Comparison of ENCODE assay signal across 11 cellular contexts in genomic region chr5:55364537-55365055, GRCh38. TPM values are rescaled to one million over a fixed set of nuclear protein-coding genes. Genes with fewer than 3 reads are reported as not detected.
DNase-seq lines count a peak whose midpoint lies in the region; ATAC-seq and TF ChIP-seq lines count a peak whose summit lies in the region.
"Had no signal": no experiment of that assay in that cellular context is flagged by ENCODE, and none has a peak within 500 bp of the region (broad histone marks: within the 10 kb centered on the region; RNA-seq: fewer than 3 reads in every experiment).

No MANE protein-coding gene starts in this region.

- peaks cover 25% of the 10 kb centered on the region for H3K36me3 Mint-ChIP-seq in activated naive CD8-positive, alpha-beta T cell
- H3K36me3 Mint-ChIP-seq in activated naive CD8-positive, alpha-beta T cell treated with anti-CD3 and anti-CD28 coated beads for 36 hours, result peaks cover 28% of the 10 kb centered on the region
- peaks cover 21 to 27% of the 10 kb centered on the region in 2 donors for H3K36me3 Mint-ChIP-seq in stimulated activated naive B cell treated with anti-CD40 and anti-IgM and Interleukin-4, amounts not matched to agents 10 μg/mL and 1 μg/mL and 100 μg/mL, for 72 hours

- no peak overlapping the region for H3K27ac ChIP-seq in coronary artery
- H3K27ac ChIP-seq: dorsolateral prefrontal cortex, psoas muscle had no signal

- H3K27ac Mint-ChIP-seq in activated naive CD8-positive, alpha-beta T cell, result peak overlapping the region; percentile 55
- H3K27ac Mint-ChIP-seq in activated naive CD8-positive, alpha-beta T cell treated with anti-CD3 and anti-CD28 coated beads for 36 hours, result no peak overlapping the region
- peak overlapping the region; percentile 79 for H3K27ac Mint-ChIP-seq in stimulated activated naive B cell treated with anti-CD40 and anti-IgM and Interleukin-4, amounts not matched to agents 10 μg/mL and 1 μg/mL and 100 μg/mL, for 72 hours

- no peak overlapping the region for H3K4me3 ChIP-seq in coronary artery
- H3K4me3 ChIP-seq: dorsolateral prefrontal cortex, psoas muscle had no signal

- H3K27me3 Mint-ChIP-seq in activated naive CD8-positive, alpha-beta T cell, result no peaks in the 10 kb centered on the region
- no peaks in the 10 kb centered on the region for H3K27me3 Mint-ChIP-seq in activated naive CD8-positive, alpha-beta T cell treated with anti-CD3 and anti-CD28 coated beads for 36 hours
- H3K27me3 Mint-ChIP-seq in stimulated activated naive B cell treated with anti-CD40 and anti-IgM and Interleukin-4, amounts not matched to agents 10 μg/mL and 1 μg/mL and 100 μg/mL, for 72 hours, result no peaks in the 10 kb centered on the region

- peak; percentile 97 for ATAC-seq in GM21723 (IDR thresholded peaks at IDR 0.05; ENCODE audit: unreplicated experiment)
- peak; percentile 86 for ATAC-seq in HG03439 (IDR thresholded peaks at IDR 0.05; ENCODE audit: unreplicated experiment)
- peak; percentile 100 for ATAC-seq in stimulated activated naive B cell treated with anti-CD40 and anti-IgM and Interleukin-4, amounts not matched to agents 10 μg/mL and 1 μg/mL and 100 μg/mL, for 72 hours (replicated peaks)
- ATAC-seq: psoas muscle had no signal

- no peak for TF ChIP-seq CTCF in coronary artery (IDR thresholded peaks at IDR 0.05)

- no peaks in the 10 kb centered on the region for H3K9me3 Mint-ChIP-seq in activated naive CD8-positive, alpha-beta T cell (ENCODE audit: low read depth)
- H3K9me3 Mint-ChIP-seq in activated naive CD8-positive, alpha-beta T cell treated with anti-CD3 and anti-CD28 coated beads for 36 hours, result no peaks in the 10 kb centered on the region
- no peaks in the 10 kb centered on the region for H3K9me3 Mint-ChIP-seq in stimulated activated naive B cell treated with anti-CD40 and anti-IgM and Interleukin-4, amounts not matched to agents 10 μg/mL and 1 μg/mL and 100 μg/mL, for 72 hours

- no peak overlapping the region for H3K4me3 Mint-ChIP-seq in activated naive CD8-positive, alpha-beta T cell
- no peak overlapping the region for H3K4me3 Mint-ChIP-seq in activated naive CD8-positive, alpha-beta T cell treated with anti-CD3 and anti-CD28 coated beads for 36 hours
- H3K4me3 Mint-ChIP-seq in stimulated activated naive B cell treated with anti-CD40 and anti-IgM and Interleukin-4, amounts not matched to agents 10 μg/mL and 1 μg/mL and 100 μg/mL, for 72 hours, result peak overlapping the region; percentile 15 to 37

- DNase-seq in activated naive CD8-positive, alpha-beta T cell treated with anti-CD3 and anti-CD28 coated beads for 36 hours, result no peak
- DNase-seq in stimulated activated naive B cell treated with anti-CD40 and anti-IgM and Interleukin-4, amounts not matched to agents 10 μg/mL and 1 μg/mL and 100 μg/mL, for 72 hours, result no peak
- DNase-seq in NCI-H2107 treated with DMSO at 0.1 percent for 48 hours (lab: John Stamatoyannopoulos, UW; ENCODE audit: unreplicated experiment), result no peak
- no peak for DNase-seq in epidermal melanocyte (ENCODE audit: insufficient read length, low spot score)
- DNase-seq in coronary artery (ENCODE audit: low spot score), result no peak
- DNase-seq: dorsolateral prefrontal cortex, NCI-H1092, psoas muscle had no signal

- H3K4me1 Mint-ChIP-seq in activated naive CD8-positive, alpha-beta T cell (ENCODE audit: low read depth), result peaks cover 7% of the 10 kb centered on the region
- H3K4me1 Mint-ChIP-seq in activated naive CD8-positive, alpha-beta T cell treated with anti-CD3 and anti-CD28 coated beads for 36 hours, result peaks cover 12% of the 10 kb centered on the region
- H3K4me1 Mint-ChIP-seq in stimulated activated naive B cell treated with anti-CD40 and anti-IgM and Interleukin-4, amounts not matched to agents 10 μg/mL and 1 μg/mL and 100 μg/mL, for 72 hours, result peaks cover 10 to 18% of the 10 kb centered on the region in 2 donors

RNA-seq across cellular contexts. Expression of gene MTREX, which starts 56.8 kb away (rescaled TPM):
- total RNA-seq in activated naive CD8-positive, alpha-beta T cell treated with anti-CD3 and anti-CD28 coated beads for 36 hours, result 100 to 1,000 TPM in 1 of 2 experiments, 10 to 100 TPM in 1; 96.6 to 107 TPM

RNA-seq across cellular contexts. Expression of gene DHX29, which starts 57.1 kb away (rescaled TPM):
- total RNA-seq in activated naive CD8-positive, alpha-beta T cell treated with anti-CD3 and anti-CD28 coated beads for 36 hours, result 10 to 100 TPM; 19.1 TPM

Comparison
In these comparisons a context has a peak if more than half of its experiments do, and no peak if none do; other contexts are left out.
1. H3K4me3 Mint-ChIP-seq: peak in stimulated activated naive B cell treated with anti-CD40 and anti-IgM and Interleukin-4, amounts not matched to agents 10 μg/mL and 1 μg/mL and 100 μg/mL, for 72 hours (2 of 2); none in activated naive CD8-positive, alpha-beta T cell (single experiment) and activated naive CD8-positive, alpha-beta T cell treated with anti-CD3 and anti-CD28 coated beads for 36 hours (single experiment).
2. Peak in every context shown above with its lines, with median percentiles within 50 percentile points of each other: ATAC-seq.